In the genomic region with DNA sequence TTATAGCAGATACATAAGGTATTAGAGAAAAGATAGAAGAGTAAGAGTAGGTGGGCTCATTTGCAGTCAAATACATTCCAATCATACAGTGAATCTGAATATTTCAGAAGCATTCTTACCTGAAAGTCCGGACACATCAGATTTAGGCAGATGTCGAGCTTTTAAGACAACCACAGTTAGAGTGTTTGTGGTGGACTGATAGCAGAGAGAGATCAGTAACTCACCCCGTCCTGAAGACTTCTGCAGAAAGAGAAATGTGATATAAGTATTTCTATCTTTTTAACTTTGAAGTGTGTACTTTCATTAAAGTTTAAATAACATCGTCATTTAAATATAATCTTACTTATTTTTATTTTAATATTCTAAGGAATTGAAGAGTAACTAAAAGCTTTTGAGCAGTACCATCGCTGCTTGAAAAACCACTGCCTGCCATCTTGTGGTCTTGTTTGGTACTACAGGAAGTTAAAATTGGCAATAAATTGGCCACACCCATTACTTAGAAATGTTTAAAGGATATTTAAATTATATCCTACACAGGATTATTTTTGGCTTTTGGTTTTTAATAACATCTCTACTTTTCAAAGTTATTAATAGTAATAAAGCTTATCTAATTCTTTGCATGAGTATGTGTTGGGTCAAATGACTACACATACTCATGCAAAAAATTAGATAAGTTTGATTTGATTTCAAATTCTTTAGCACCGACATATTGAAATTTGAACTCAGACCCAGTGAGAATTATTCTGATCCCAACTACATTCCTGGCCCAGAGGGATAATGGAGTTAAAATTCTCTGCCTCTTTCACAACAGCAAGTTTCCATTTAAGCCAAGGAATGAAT, we compare ENCODE assay signal across 7 cellular contexts. TPM values are rescaled to one million over a fixed set of nuclear protein-coding genes. Genes with fewer than 3 reads are reported as not detected.
DNase-seq lines count a peak whose midpoint lies in the region; ATAC-seq and TF ChIP-seq lines count a peak whose summit lies in the region.

No MANE protein-coding gene starts in this region.

- no peak overlapping the region for H3K27ac ChIP-seq in DND-41 (ENCODE audit: low read length)

- H3K36me3 Mint-ChIP-seq in naive B cell = no peaks in the 10 kb centered on the region

- no peak overlapping the region for H3K4me3 Mint-ChIP-seq in naive B cell

- H3K4me1 ChIP-seq in DND-41 (ENCODE audit: insufficient read depth, low read length) = no peaks in the 10 kb centered on the region
- H3K4me1 ChIP-seq in NT2/D1 (ENCODE audit: insufficient read depth, insufficient read length) = no peaks in the 10 kb centered on the region

- peak; percentile 73 for TF ChIP-seq CTCF in DND-41 (IDR thresholded peaks at IDR 0.05; ENCODE audit: borderline replicate concordance, extremely low read depth, low read length, poor library complexity, severe bottlenecking)

- H4K20me1 ChIP-seq in DND-41 (ENCODE audit: insufficient read depth, low read length) = no peaks in the 10 kb centered on the region

- H3K36me3 ChIP-seq in DND-41 (ENCODE audit: insufficient read depth, low read length) (no peaks in the 10 kb centered on the region), NT2/D1 (ENCODE audit: insufficient read depth, insufficient read length, low read length) (no peaks in the 10 kb centered on the region)

- H3K9me3 ChIP-seq in DND-41 (ENCODE audit: insufficient read depth, low read length, severe bottlenecking) (no peaks in the 10 kb centered on the region), NT2/D1 (ENCODE audit: insufficient read depth, low read length) (no peaks in the 10 kb centered on the region)

- no peaks in the 10 kb centered on the region for H3K9me3 Mint-ChIP-seq in naive B cell

- DNase-seq in DND-41 (peak; percentile 31), NT2/D1 (ENCODE audit: low read depth, low spot score) (peak; percentile 25), dermis microvascular lymphatic vessel endothelial cell (ENCODE audit: low read depth in 2 of 2) (peak; percentile 31 to 52), naive B cell (peak; percentile 10), cerebellar nuclear complex (lab: John Stamatoyannopoulos, UW) (no peak)

- no peak overlapping the region for H3K9ac ChIP-seq in DND-41 (ENCODE audit: low read depth, low read length)
- no peak overlapping the region for H3K9ac ChIP-seq in NT2/D1 (ENCODE audit: insufficient read length, low read depth)

- H3K4me3 ChIP-seq in DND-41 (ENCODE audit: low read depth in 1 of 2, low read length in 2 of 2) = no peak overlapping the region
- no peak overlapping the region for H3K4me3 ChIP-seq in NT2/D1 (ENCODE audit: insufficient read length, low read depth)

- no peaks in the 10 kb centered on the region for H3K79me2 ChIP-seq in DND-41 (ENCODE audit: insufficient read depth, low read length)

- H2AFZ ChIP-seq in DND-41 (ENCODE audit: low read depth, low read length) = no peak overlapping the region

- H3K27me3 ChIP-seq in DND-41 (ENCODE audit: insufficient read depth, low read length, poor library complexity) (no peaks in the 10 kb centered on the region), NT2/D1 (ENCODE audit: insufficient read depth, insufficient read length) (no peaks in the 10 kb centered on the region)

- H3K27ac Mint-ChIP-seq in naive B cell = no peak overlapping the region

- peak; percentile 69 for ATAC-seq in DND-41 (ENCODE audit: insufficient read depth, low read depth)
- ATAC-seq in GM19025 (IDR thresholded peaks at IDR 0.05; ENCODE audit: low read depth, unreplicated experiment) = peak; percentile 60
- ATAC-seq in HG03280 (IDR thresholded peaks at IDR 0.05; ENCODE audit: unreplicated experiment) = peak; percentile 81
- peak in 1 of 2 donors; percentile 40 for ATAC-seq in naive B cell (ENCODE audit: low read depth in 2 of 2)

- H3K27me3 Mint-ChIP-seq in naive B cell = peaks cover 4 to 15% (median 14%) of the 10 kb centered on the region in 3 donors

- no peaks in the 10 kb centered on the region for H3K4me1 Mint-ChIP-seq in naive B cell

- no peak overlapping the region for H3K4me2 ChIP-seq in DND-41 (ENCODE audit: insufficient read depth, low read length)

RNA-seq across cellular contexts. Expression of gene SYT4, which starts 5.5 kb away (rescaled TPM):
- not detected in 2 replicates for total RNA-seq in dermis microvascular lymphatic vessel endothelial cell
- not detected for polyA plus RNA-seq in naive B cell (ENCODE audit: low read depth in 6 of 6)

Comparison
In these comparisons a context has a peak if more than half of its experiments do, and no peak if none do; other contexts are left out.
1. DNase-seq: peak in DND-41 (single experiment), NT2/D1 (single experiment), dermis microvascular lymphatic vessel endothelial cell (2 of 2) and naive B cell (single experiment); none in cerebellar nuclear complex (0 of 2).